10 cellular contexts compared by ENCODE assay signal in genomic region chr2:127220807-127221527, GRCh38. TPM values are rescaled to one million over a fixed set of nuclear protein-coding genes. Genes with fewer than 3 reads are reported as not detected.
DNase-seq lines count a peak whose midpoint lies in the region; TF ChIP-seq lines count a peak whose summit lies in the region.
"Had no signal": no experiment of that assay in that cellular context is flagged by ENCODE, and none has a peak within 500 bp of the region (broad histone marks: within the 10 kb centered on the region; RNA-seq: fewer than 3 reads in every experiment).

No MANE protein-coding gene starts in this region.

- no peaks in the 10 kb centered on the region for H3K9me2 ChIP-seq in SK-N-SH

- H3K27ac Mint-ChIP-seq in activated naive CD8-positive, alpha-beta T cell treated with anti-CD3 and anti-CD28 coated beads for 36 hours, result no peak overlapping the region

- no peak overlapping the region for H3K9ac ChIP-seq in SK-N-SH

- no peaks in the 10 kb centered on the region for H3K36me3 ChIP-seq in left ventricle myocardium inferior
- H3K36me3 ChIP-seq in suprapubic skin, result no peaks in the 10 kb centered on the region
- H3K36me3 ChIP-seq in SK-N-SH (replicated peaks in 1 of 2; ENCODE audit: control insufficient read depth in 1 of 2, insufficient read depth in 2 of 2, low read length in 1 of 2), result no peaks in the 10 kb centered on the region
- H3K36me3 ChIP-seq: esophagus muscularis mucosa, ovary had no signal

- TF ChIP-seq CTCF in left ventricle myocardium inferior (IDR thresholded peaks at IDR 0.05; ENCODE audit: borderline replicate concordance) (no peak), suprapubic skin (IDR thresholded peaks at IDR 0.05) (no peak), SK-N-SH (IDR thresholded peaks at IDR 0.05) (no peak)

- H3K27ac ChIP-seq in left ventricle myocardium inferior (replicated peaks), result no peak overlapping the region
- no peak overlapping the region for H3K27ac ChIP-seq in suprapubic skin
- H3K27ac ChIP-seq in SK-N-SH (ENCODE audit: low read depth in 2 of 2, low read length in 1 of 2), result no peak overlapping the region
- H3K27ac ChIP-seq: esophagus muscularis mucosa, ovary had no signal

- WGBS in suprapubic skin, result 61% methylated on average over 31 of the region's 31 CpGs
- WGBS in SK-N-SH (ENCODE audit: low lambda C conversion rate), result 92% methylated on average over 31 of the region's 31 CpGs

- no peak overlapping the region for H3K4me2 ChIP-seq in SK-N-SH

- intact Hi-C loops in left ventricle myocardium inferior (cut with micrococcal nuclease) (no loop called here), cardiac septum (cut with DNase I) (no loop called here)

- DNase-seq in left ventricle myocardium inferior (no peak), cardiac septum (ENCODE audit: low spot score) (no peak), islet precursor cell (peak; percentile 80), suprapubic skin (ENCODE audit: low spot score in 2 of 2) (no peak), SK-N-SH (no peak), NCI-H1436 treated with DMSO at 0.1 percent for 48 hours (lab: John Stamatoyannopoulos, UW) (no peak), KG1 (lab: John Stamatoyannopoulos, UW) (no peak)
- no peak for DNase-seq in activated naive CD8-positive, alpha-beta T cell treated with anti-CD3 and anti-CD28 coated beads for 36 hours

- no peak for TF ChIP-seq EP300 in suprapubic skin (IDR thresholded peaks at IDR 0.05)
- no peak for TF ChIP-seq EP300 in SK-N-SH (IDR thresholded peaks at IDR 0.05; ENCODE audit: borderline replicate concordance in 1 of 2, low read depth in 1 of 2, low read length in 1 of 2)

- H3K27me3 Mint-ChIP-seq in activated naive CD8-positive, alpha-beta T cell treated with anti-CD3 and anti-CD28 coated beads for 36 hours, result peaks cover 83% of the 10 kb centered on the region

- H3K4me1 ChIP-seq in left ventricle myocardium inferior (peaks cover 23% of the 10 kb centered on the region), suprapubic skin (peaks cover 43% of the 10 kb centered on the region), SK-N-SH (ENCODE audit: control insufficient read depth in 1 of 2, insufficient read depth in 2 of 2, low read depth in 1 of 2, low read length in 1 of 2) (peaks cover 0 to 4% of the 10 kb centered on the region in 2 experiments; a peak in 1 of 4 replicates)

- TF ChIP-seq POLR2A in suprapubic skin (IDR thresholded peaks at IDR 0.05), result no peak

- H3K4me3 ChIP-seq in left ventricle myocardium inferior (peak overlapping the region; percentile 63), suprapubic skin (peak overlapping the region; percentile 62), SK-N-SH (ENCODE audit: low read depth in 2 of 2, low read length in 1 of 2) (no peak overlapping the region)

- peak overlapping the region; percentile 79 for H3K4me3 Mint-ChIP-seq in activated naive CD8-positive, alpha-beta T cell treated with anti-CD3 and anti-CD28 coated beads for 36 hours

- H3K36me3 Mint-ChIP-seq in activated naive CD8-positive, alpha-beta T cell treated with anti-CD3 and anti-CD28 coated beads for 36 hours, result peaks cover 2% of the 10 kb centered on the region

- POLR2A ChIA-PET in SK-N-SH (lab: Yijun Ruan, JAX), result interaction anchor here (0.6 kb wide), 1 partner anchor 1244 kb away, joined by 3 read pairs; no protein-coding TSS in a partner anchor

- no peak for TF ChIP-seq RAD21 in SK-N-SH (IDR thresholded peaks at IDR 0.05; ENCODE audit: low read length)

- H2AFZ ChIP-seq in SK-N-SH (ENCODE audit: low read depth), result no peak overlapping the region

- H3K9me3 ChIP-seq in left ventricle myocardium inferior (replicated peaks) (peaks cover 7% of the 10 kb centered on the region), suprapubic skin (no peaks in the 10 kb centered on the region), SK-N-SH (no peaks in the 10 kb centered on the region)

- CTCF ChIA-PET in SK-N-SH (lab: Yijun Ruan, JAX), result interaction anchor here (1.1 kb wide), 1 partner anchor 24 kb away, joined by 4 read pairs; no protein-coding TSS in a partner anchor

- H3K27me3 ChIP-seq in left ventricle myocardium inferior (ENCODE audit: low read depth) (peaks cover 95% of the 10 kb centered on the region), suprapubic skin (peaks cover 28% of the 10 kb centered on the region), SK-N-SH (ENCODE audit: insufficient read depth) (peaks cover 22% of the 10 kb centered on the region)
- H3K27me3 ChIP-seq: ovary had no signal

- no peaks in the 10 kb centered on the region for H4K20me1 ChIP-seq in SK-N-SH (ENCODE audit: insufficient read depth)

- H3F3A ChIP-seq in SK-N-SH (replicated peaks; ENCODE audit: insufficient read depth), result no peaks in the 10 kb centered on the region

- H3K79me2 ChIP-seq in SK-N-SH (ENCODE audit: insufficient read depth), result no peaks in the 10 kb centered on the region

- H3K9me3 Mint-ChIP-seq in activated naive CD8-positive, alpha-beta T cell treated with anti-CD3 and anti-CD28 coated beads for 36 hours, result no peaks in the 10 kb centered on the region

- H3K4me1 Mint-ChIP-seq in activated naive CD8-positive, alpha-beta T cell treated with anti-CD3 and anti-CD28 coated beads for 36 hours, result peaks cover 13% of the 10 kb centered on the region

TF ChIP-seq in SK-N-SH, 30 proteins besides CTCF, POLR2A, EP300 and RAD21:
- TF ChIP-seq GATA2 (CRISPR knock-in tag; IDR thresholded peaks at IDR 0.05) (no peak), TEAD4 (IDR thresholded peaks at IDR 0.05; ENCODE audit: borderline replicate concordance, insufficient read depth) (no peak)

RNA-seq across cellular contexts. Expression of gene CYP27C1, which starts 0.9 kb away (rescaled TPM):
- total RNA-seq in left ventricle myocardium inferior (0.11 TPM), cardiac septum (not detected), suprapubic skin (10 to 100 TPM in 1 of 4 donors, 1 to 10 TPM in 3; 1.8 to 12.7 (median 2.9) TPM)
- total RNA-seq in activated naive CD8-positive, alpha-beta T cell treated with anti-CD3 and anti-CD28 coated beads for 36 hours, result not detected
- 0.03 TPM in 1 of 2 replicates, not detected in the other for polyA plus RNA-seq in SK-N-SH (2012; rRNA removed)
- 0.03 TPM in 2 replicates for polyA plus RNA-seq in SK-N-SH (2012; cell fraction: cytosol; rRNA removed)
- polyA plus RNA-seq in SK-N-SH (2012; cell fraction: nucleus; rRNA removed), result not detected in 2 replicates

Comparison
In these comparisons a context has a peak if more than half of its experiments do, and no peak if none do; other contexts are left out.
1. H3K4me3 ChIP-seq: peak in left ventricle myocardium inferior (single experiment) and suprapubic skin (single experiment); none in SK-N-SH (0 of 2).